ENCODE assay signal across 8 cellular contexts in the genomic region with DNA sequence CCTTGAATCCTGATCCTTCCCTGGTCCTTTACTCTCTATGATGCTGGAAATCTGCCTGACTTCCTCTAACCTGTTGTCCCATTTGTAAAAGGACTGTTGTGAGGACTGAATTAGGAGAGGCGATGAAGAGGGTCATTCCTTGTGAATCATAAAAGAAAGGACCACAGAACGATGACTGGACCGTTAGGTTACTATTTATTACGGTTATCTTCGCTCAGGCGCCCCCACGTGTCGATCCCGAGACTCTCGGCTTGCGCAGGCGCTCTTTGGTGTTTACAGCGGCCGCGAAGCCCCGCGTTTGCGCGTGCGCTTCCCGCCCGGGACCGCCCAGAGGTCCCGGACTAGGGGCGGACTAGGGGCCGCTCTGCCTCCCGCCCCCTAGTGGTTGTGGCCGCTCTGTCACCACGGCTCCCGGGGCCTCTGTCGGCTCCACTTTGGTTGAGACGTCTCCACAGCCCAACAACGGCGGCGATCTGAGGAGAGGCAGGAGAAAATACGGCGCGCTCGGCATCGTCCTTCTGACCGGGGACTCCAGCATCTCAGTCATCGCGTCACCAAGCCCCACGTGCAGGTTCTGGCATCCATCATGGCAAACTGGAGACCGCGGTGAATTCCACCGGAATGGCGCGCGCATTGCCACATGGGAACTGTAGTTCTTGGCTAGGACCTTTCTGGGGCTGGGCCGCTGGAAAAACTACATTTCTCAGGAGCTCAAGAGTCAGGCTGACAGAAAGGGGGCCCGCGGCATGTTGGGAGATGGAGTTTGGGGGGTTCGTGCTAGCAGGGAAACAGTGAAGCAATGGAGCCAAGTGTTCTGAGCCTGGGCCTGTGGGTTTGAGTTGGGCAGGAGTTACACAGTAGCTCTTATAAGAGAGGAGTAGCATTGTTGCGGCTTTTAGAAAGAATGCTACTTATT. TPM values are rescaled to one million over a fixed set of nuclear protein-coding genes. Genes with fewer than 3 reads are reported as not detected.
A peak's percentile ranks its signal among the peaks of the same experiment; 100 is the strongest.
DNase-seq lines count a peak whose midpoint lies in the region; ATAC-seq and TF ChIP-seq lines count a peak whose summit lies in the region.

Gene STARD10 (minus strand): TSS at position 596 of the 916 bp plus-strand sequence. CDS start 12,866 bp downstream, outside the sequence.

- H3K36me3 Mint-ChIP-seq in activated naive CD4-positive, alpha-beta T cell treated with anti-CD3 and anti-CD28 coated beads, Interleukin-2, amount 50 U/mL, for 72 hours, result no peaks in the 10 kb centered on the region

- no peaks in the 10 kb centered on the region for H3K9me3 ChIP-seq in testis

- intact Hi-C loops in testis (cut with DNase I; ENCODE audit: low total_unique reads), result no loop called here

- WGBS in testis, 2 donors, result 1 to 5% methylated on average over 7 to 54 of the region's 55 CpGs

- H3K27me3 ChIP-seq in testis, result no peaks in the 10 kb centered on the region

- H3K36me3 ChIP-seq in testis (ENCODE audit: low read depth, missing control alignments), result no peaks in the 10 kb centered on the region

- no peak for TF ChIP-seq POLR2A in testis (IDR thresholded peaks at IDR 0.05)

- no peaks in the 10 kb centered on the region for H3K9me3 Mint-ChIP-seq in activated naive CD4-positive, alpha-beta T cell treated with anti-CD3 and anti-CD28 coated beads, Interleukin-2, amount 50 U/mL, for 72 hours

- peak; percentile 90 for ATAC-seq in HG02588 (IDR thresholded peaks at IDR 0.05; ENCODE audit: unreplicated experiment)
- peak; percentile 96 for ATAC-seq in SK-N-SH treated with all-trans-retinoic acid at 6 μM for 48 hours
- peak; percentile 95 to 96 for ATAC-seq in activated naive CD4-positive, alpha-beta T cell treated with anti-CD3 and anti-CD28 coated beads, Interleukin-2, amount 50 U/mL, for 72 hours
- ATAC-seq in omental fat pad (ENCODE audit: low FRiP score), result peak; percentile 99

- peak within 1 kb of the TSS; percentile 66 to 72 for H3K4me3 ChIP-seq in testis

- peak within 1 kb of the TSS; percentile 78 to 96 for H3K27ac ChIP-seq in testis

- peaks cover 16% of the 10 kb centered on the region for H3K4me1 ChIP-seq in testis

- peak within 1 kb of the TSS; percentile 94 to 98 for H3K27ac Mint-ChIP-seq in activated naive CD4-positive, alpha-beta T cell treated with anti-CD3 and anti-CD28 coated beads, Interleukin-2, amount 50 U/mL, for 72 hours

- TF ChIP-seq CTCF in GM10266 (IDR thresholded peaks at IDR 0.05; ENCODE audit: control insufficient read depth, insufficient read depth, low read depth, missing control alignments), result peak; percentile 72
- TF ChIP-seq CTCF in omental fat pad (IDR thresholded peaks at IDR 0.05), result peak in 2 of 3 donors; percentile 92 to 93
- peak; percentile 96 to 100 (median 99) for TF ChIP-seq CTCF in testis (IDR thresholded peaks at IDR 0.05)

- DNase-seq in GM10266 (ENCODE audit: extremely low spot score), result peak; percentile 95
- peak; percentile 95 for DNase-seq in NCI-H1092 (lab: John Stamatoyannopoulos, UW)
- peak; percentile 95 to 97 for DNase-seq in activated naive CD4-positive, alpha-beta T cell treated with anti-CD3 and anti-CD28 coated beads, Interleukin-2, amount 50 U/mL, for 72 hours (ENCODE audit: low spot score in 2 of 2)
- peak; percentile 78 for DNase-seq in glomerular endothelial cell (ENCODE audit: extremely low read depth, low read depth, low spot score)
- DNase-seq in omental fat pad (ENCODE audit: low spot score), result peak; percentile 96
- peak; percentile 97 for DNase-seq in testis

TF ChIP-seq in SK-N-SH treated with all-trans-retinoic acid at 6 μM for 48 hours, 23 proteins besides CTCF, POLR2A, EP300 and RAD21:
- no peak for TF ChIP-seq CSRNP3 (CRISPR knock-in tag; IDR thresholded peaks at IDR 0.05)
- no peak for TF ChIP-seq BACH2 (CRISPR knock-in tag; IDR thresholded peaks at IDR 0.05; ENCODE audit: borderline replicate concordance)
- peak; percentile 52; the same call in 1 of the 2 replicates for TF ChIP-seq TCF4 (CRISPR knock-in tag; IDR thresholded peaks at IDR 0.05; ENCODE audit: borderline replicate concordance)
- TF ChIP-seq ISL1 (CRISPR knock-in tag; IDR thresholded peaks at IDR 0.05), result no peak
- no peak for TF ChIP-seq ZFP30 (CRISPR knock-in tag; IDR thresholded peaks at IDR 0.05)
- no peak for TF ChIP-seq ARNTL (CRISPR knock-in tag; IDR thresholded peaks at IDR 0.05; ENCODE audit: borderline replicate concordance, low read depth)
- TF ChIP-seq, protein P1, sequence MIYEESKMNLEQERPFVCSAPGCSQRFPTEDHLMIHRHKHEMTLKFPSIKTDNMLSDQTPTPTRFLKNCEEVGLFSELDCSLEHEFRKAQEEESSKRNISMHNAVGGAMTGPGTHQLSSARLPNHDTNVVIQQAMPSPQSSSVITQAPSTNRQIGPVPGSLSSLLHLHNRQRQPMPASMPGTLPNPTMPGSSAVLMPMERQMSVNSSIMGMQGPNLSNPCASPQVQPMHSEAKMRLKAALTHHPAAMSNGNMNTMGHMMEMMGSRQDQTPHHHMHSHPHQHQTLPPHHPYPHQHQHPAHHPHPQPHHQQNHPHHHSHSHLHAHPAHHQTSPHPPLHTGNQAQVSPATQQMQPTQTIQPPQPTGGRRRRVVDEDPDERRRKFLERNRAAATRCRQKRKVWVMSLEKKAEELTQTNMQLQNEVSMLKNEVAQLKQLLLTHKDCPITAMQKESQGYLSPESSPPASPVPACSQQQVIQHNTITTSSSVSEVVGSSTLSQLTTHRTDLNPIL (CRISPR knock-in tag; IDR thresholded peaks at IDR 0.05; ENCODE audit: low read depth), result no peak
- TF ChIP-seq POU6F1 (CRISPR knock-in tag; IDR thresholded peaks at IDR 0.05; ENCODE audit: borderline replicate concordance, low read depth), result no peak

RNA-seq across cellular contexts. Expression of gene STARD10, which starts in this region (rescaled TPM):
- total RNA-seq in activated naive CD4-positive, alpha-beta T cell treated with anti-CD3 and anti-CD28 coated beads, Interleukin-2, amount 50 U/mL, for 72 hours, result 10 to 100 TPM in 1 of 2 donors, 1 to 10 TPM in 1; 8.0 to 11.9 TPM
- total RNA-seq in glomerular endothelial cell, result 22.7 and 37.3 TPM in 2 replicates
- total RNA-seq in omental fat pad, result 10 to 100 TPM; 10.9 to 20.6 (median 15.4) TPM
- 100 to 1,000 TPM; 130 to 202 TPM for total RNA-seq in testis
- polyA plus RNA-seq in testis (ENCODE audit: insufficient read depth, low read depth, low replicate concordance), result 379 TPM

Comparison
In these comparisons a context has a peak if more than half of its experiments do, and no peak if none do; other contexts are left out.
1. Peak in every context shown above with its lines: DNase-seq, ATAC-seq, H3K4me3 ChIP-seq and H3K27ac ChIP-seq.